Comparison of ENCODE assay signal across 8 cellular contexts in the genomic region with DNA sequence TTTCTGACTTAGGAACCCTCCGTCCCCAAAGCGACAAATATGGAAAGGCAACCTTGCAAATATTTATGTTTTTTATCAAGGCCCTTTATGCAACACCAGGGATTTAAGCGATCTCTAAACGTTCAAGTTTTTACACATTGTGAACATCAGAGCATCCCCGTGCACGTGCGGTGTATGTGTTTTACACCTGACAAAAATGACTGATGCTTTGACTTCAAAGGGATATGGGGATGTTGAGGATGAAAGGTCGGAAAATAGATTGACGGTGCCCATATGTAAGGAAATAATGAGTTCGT. TPM values are rescaled to one million over a fixed set of nuclear protein-coding genes. Genes with fewer than 3 reads are reported as not detected.
DNase-seq lines count a peak whose midpoint lies in the region; ATAC-seq and TF ChIP-seq lines count a peak whose summit lies in the region.

No MANE protein-coding gene starts in this region.

- no peaks in the 10 kb centered on the region for H3F3A ChIP-seq in DOHH2 (ENCODE audit: control insufficient read depth, insufficient read depth)

- peak overlapping the region; percentile 78 for H3K4me3 Mint-ChIP-seq in progenitor cell of endocrine pancreas (ENCODE audit: low read depth)

- H3K4me1 ChIP-seq in DOHH2 (ENCODE audit: control insufficient read depth, low read length) (peaks cover 28% of the 10 kb centered on the region), SJCRH30 (no peaks in the 10 kb centered on the region; the same call in 1 of the 2 replicates), fibroblast of lung (ENCODE audit: control insufficient read depth, extremely low read depth, insufficient read depth, low read length) (peaks cover 2% of the 10 kb centered on the region)

- H4K20me1 ChIP-seq in DOHH2 (ENCODE audit: control insufficient read depth, insufficient read depth, low read depth, low read length): no peaks in the 10 kb centered on the region
- H4K20me1 ChIP-seq in fibroblast of lung (ENCODE audit: control insufficient read depth, extremely low read depth, insufficient read depth, low read length): no peaks in the 10 kb centered on the region

- in situ Hi-C loops in GM13977 (cut with MboI; ENCODE audit: low pct_unique_long_range_greater_than_20kb, low sequenced_read_pairs, unreplicated experiment): no loop called here

- DNase-seq in SJCRH30 (no peak), fibroblast of lung (ENCODE audit: low read depth in 2 of 2) (no peak), progenitor cell of endocrine pancreas (ENCODE audit: low spot score, unreplicated experiment) (no peak), ureter (ENCODE audit: low spot score) (no peak), GM13977 (ENCODE audit: low spot score) (no peak)

- TF ChIP-seq CTCF in DOHH2 (IDR thresholded peaks at IDR 0.05; ENCODE audit: low read depth, low read length, poor library complexity, severe bottlenecking) (no peak), fibroblast of lung (conservative IDR thresholded peaks at IDR 0.05 in 1 of 2, IDR thresholded peaks at IDR 0.05 in 1 of 2; ENCODE audit: low read depth in 1 of 2, low read length in 2 of 2) (no peak), progenitor cell of endocrine pancreas (IDR thresholded peaks at IDR 0.05; ENCODE audit: unreplicated experiment) (no peak), GM13977 (IDR thresholded peaks at IDR 0.05; ENCODE audit: extremely low read depth, insufficient read depth, missing control alignments) (no peak)

- no peaks in the 10 kb centered on the region for H3K9me2 ChIP-seq in DOHH2 (replicated peaks; ENCODE audit: control insufficient read depth, low read length)

- peak overlapping the region; percentile 88 for H3K9ac ChIP-seq in fibroblast of lung (ENCODE audit: insufficient read depth, low read length)

- H3K9me3 Mint-ChIP-seq in progenitor cell of endocrine pancreas (ENCODE audit: low read depth): no peaks in the 10 kb centered on the region

- peaks cover 20% of the 10 kb centered on the region for H3K4me1 Mint-ChIP-seq in progenitor cell of endocrine pancreas (ENCODE audit: low read depth)

- H3K36me3 ChIP-seq in DOHH2 (ENCODE audit: control insufficient read depth, low read length) (no peaks in the 10 kb centered on the region), SJCRH30 (no peaks in the 10 kb centered on the region), fibroblast of lung (ENCODE audit: control insufficient read depth, insufficient read depth, low read length) (no peaks in the 10 kb centered on the region)

- H3K4me2 ChIP-seq in DOHH2 (ENCODE audit: low read length) (peak overlapping the region; percentile 96), fibroblast of lung (ENCODE audit: extremely low read depth, insufficient read depth, low read length) (peak overlapping the region; percentile 80)

- H3K9me3 ChIP-seq in DOHH2 (ENCODE audit: control insufficient read depth, insufficient read depth, low read length): no peaks in the 10 kb centered on the region
- no peaks in the 10 kb centered on the region for H3K9me3 ChIP-seq in SJCRH30 (replicated peaks)
- no peaks in the 10 kb centered on the region for H3K9me3 ChIP-seq in fibroblast of lung (ENCODE audit: control insufficient read depth, insufficient read depth, low read depth, low read length)

- H3K27ac Mint-ChIP-seq in progenitor cell of endocrine pancreas: peak overlapping the region; percentile 86

- no peaks in the 10 kb centered on the region for H3K27me3 ChIP-seq in DOHH2 (ENCODE audit: control insufficient read depth, low read length)
- no peaks in the 10 kb centered on the region for H3K27me3 ChIP-seq in SJCRH30
- no peaks in the 10 kb centered on the region for H3K27me3 ChIP-seq in fibroblast of lung (ENCODE audit: control insufficient read depth, insufficient read depth, low read length)

- no peak for TF ChIP-seq POLR2A in GM18505 (IDR thresholded peaks at IDR 0.05; ENCODE audit: borderline replicate concordance, extremely low read depth, insufficient read depth, insufficient read length)

- ATAC-seq in esophagus mucosa (no peak), GM18505 (IDR thresholded peaks at IDR 0.05; ENCODE audit: unreplicated experiment) (no peak)

- H3K27me3 Mint-ChIP-seq in progenitor cell of endocrine pancreas: no peaks in the 10 kb centered on the region

- no peak overlapping the region for H3K27ac ChIP-seq in DOHH2 (ENCODE audit: low read depth, low read length)
- H3K27ac ChIP-seq in SJCRH30: peak overlapping the region; percentile 90; the same call in 1 of the 2 replicates
- peak overlapping the region; percentile 97 for H3K27ac ChIP-seq in fibroblast of lung (ENCODE audit: insufficient read depth, low read length)

- no peaks in the 10 kb centered on the region for H3K36me3 Mint-ChIP-seq in progenitor cell of endocrine pancreas (ENCODE audit: insufficient read depth)

- peaks cover 34% of the 10 kb centered on the region for H3K79me2 ChIP-seq in DOHH2 (ENCODE audit: control insufficient read depth, low read length)
- H3K79me2 ChIP-seq in fibroblast of lung (ENCODE audit: control insufficient read depth, insufficient read depth, low read length): no peaks in the 10 kb centered on the region

- peak overlapping the region; percentile 54 for H2AFZ ChIP-seq in fibroblast of lung (ENCODE audit: low read length)

- peak overlapping the region; percentile 86 for H3K4me3 ChIP-seq in DOHH2 (ENCODE audit: low read length)
- H3K4me3 ChIP-seq in SJCRH30: peak overlapping the region; percentile 88
- peak overlapping the region; percentile 55 to 81 (median 74) for H3K4me3 ChIP-seq in fibroblast of lung (replicated peaks in 1 of 4; ENCODE audit: control extremely low read depth in 1 of 4, insufficient read depth in 1 of 4, low read depth in 3 of 4, low read length in 4 of 4)

RNA-seq across cellular contexts. Expression of gene SLC49A4, which starts 0.8 kb away (rescaled TPM):
- total RNA-seq in SJCRH30 (2014; rRNA removed; shearing (Covaris generic)): 18.6 and 19.8 TPM in 2 replicates
- total RNA-seq in fibroblast of lung: 19.3 and 20.6 TPM in 2 replicates
- polyA plus RNA-seq in fibroblast of lung: 14.5 and 15.0 TPM in 2 replicates
- polyA plus RNA-seq in fibroblast of lung (2012): 10.0 TPM in 2 replicates
- polyA minus RNA-seq in fibroblast of lung (ENCODE audit: low replicate concordance): 5.5 and 6.9 TPM in 2 replicates
- total RNA-seq in progenitor cell of endocrine pancreas: 17.5 and 20.0 TPM in 2 replicates
- 16.9 TPM for total RNA-seq in ureter
- total RNA-seq in esophagus mucosa: 10.3 TPM

RNA-seq across cellular contexts. Expression of gene HSPBAP1, which starts 2.0 kb away (rescaled TPM):
- total RNA-seq in SJCRH30 (2014; rRNA removed; shearing (Covaris generic)): 10.2 and 14.2 TPM in 2 replicates
- total RNA-seq in fibroblast of lung (12.4 and 14.4 TPM in 2 replicates), progenitor cell of endocrine pancreas (11.9 and 12.8 TPM in 2 replicates), ureter (16.2 TPM), esophagus mucosa (3.3 TPM)
- 5.2 and 5.4 TPM in 2 replicates for polyA plus RNA-seq in fibroblast of lung
- 3.7 and 3.8 TPM in 2 replicates for polyA plus RNA-seq in fibroblast of lung (2012)
- polyA minus RNA-seq in fibroblast of lung (ENCODE audit: low replicate concordance): 2.7 TPM in 1 of 2 replicates, not detected in the other
